1 cellular context compared by ENCODE assay signal in the genomic region with DNA sequence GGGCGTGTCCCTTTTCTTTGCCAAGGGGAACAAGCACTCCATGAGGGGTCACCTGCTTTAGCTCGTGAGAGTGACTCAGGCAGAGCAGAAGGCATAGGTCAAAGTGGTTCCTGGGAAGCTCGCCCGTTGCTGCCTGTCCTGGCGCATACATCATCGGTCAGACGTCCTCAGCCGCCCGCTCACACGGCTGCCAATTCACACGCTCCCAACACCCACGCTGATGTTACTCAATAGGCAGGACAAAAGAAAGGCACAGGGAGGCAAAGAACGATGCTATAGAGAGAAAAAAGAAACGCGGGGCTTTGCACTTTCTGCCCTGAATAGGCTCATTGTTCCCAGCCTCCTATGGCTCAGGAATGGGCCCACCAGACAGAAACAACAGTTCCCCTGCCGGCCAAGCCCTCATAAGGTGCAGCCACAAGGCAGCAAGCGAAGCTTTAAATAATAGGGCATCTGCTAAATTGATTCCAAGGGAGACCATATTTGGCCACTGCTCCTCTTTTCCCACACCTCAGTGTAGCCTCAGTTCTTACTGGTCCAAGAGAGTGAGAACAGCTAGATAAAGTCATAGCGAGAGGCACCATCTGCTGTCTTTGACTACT.
TF ChIP-seq lines count a peak whose summit lies in the region.

No MANE protein-coding gene starts in this region.

TF ChIP-seq in WTC11, 78 proteins besides CTCF, POLR2A, EP300 and RAD21:
- TF ChIP-seq, protein P1, sequence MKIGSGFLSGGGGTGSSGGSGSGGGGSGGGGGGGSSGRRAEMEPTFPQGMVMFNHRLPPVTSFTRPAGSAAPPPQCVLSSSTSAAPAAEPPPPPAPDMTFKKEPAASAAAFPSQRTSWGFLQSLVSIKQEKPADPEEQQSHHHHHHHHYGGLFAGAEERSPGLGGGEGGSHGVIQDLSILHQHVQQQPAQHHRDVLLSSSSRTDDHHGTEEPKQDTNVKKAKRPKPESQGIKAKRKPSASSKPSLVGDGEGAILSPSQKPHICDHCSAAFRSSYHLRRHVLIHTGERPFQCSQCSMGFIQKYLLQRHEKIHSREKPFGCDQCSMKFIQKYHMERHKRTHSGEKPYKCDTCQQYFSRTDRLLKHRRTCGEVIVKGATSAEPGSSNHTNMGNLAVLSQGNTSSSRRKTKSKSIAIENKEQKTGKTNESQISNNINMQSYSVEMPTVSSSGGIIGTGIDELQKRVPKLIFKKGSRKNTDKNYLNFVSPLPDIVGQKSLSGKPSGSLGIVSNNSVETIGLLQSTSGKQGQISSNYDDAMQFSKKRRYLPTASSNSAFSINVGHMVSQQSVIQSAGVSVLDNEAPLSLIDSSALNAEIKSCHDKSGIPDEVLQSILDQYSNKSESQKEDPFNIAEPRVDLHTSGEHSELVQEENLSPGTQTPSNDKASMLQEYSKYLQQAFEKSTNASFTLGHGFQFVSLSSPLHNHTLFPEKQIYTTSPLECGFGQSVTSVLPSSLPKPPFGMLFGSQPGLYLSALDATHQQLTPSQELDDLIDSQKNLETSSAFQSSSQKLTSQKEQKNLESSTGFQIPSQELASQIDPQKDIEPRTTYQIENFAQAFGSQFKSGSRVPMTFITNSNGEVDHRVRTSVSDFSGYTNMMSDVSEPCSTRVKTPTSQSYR (CRISPR knock-in tag; IDR thresholded peaks at IDR 0.05) = no peak
- TF ChIP-seq NR1H2 (CRISPR knock-in tag; IDR thresholded peaks at IDR 0.05) (no peak), RORB (CRISPR knock-in tag; IDR thresholded peaks at IDR 0.05) (no peak), KAT7 (CRISPR knock-in tag; IDR thresholded peaks at IDR 0.05; ENCODE audit: borderline replicate concordance) (no peak), TP53 (CRISPR knock-in tag; IDR thresholded peaks at IDR 0.05) (no peak), ZNF219 (CRISPR knock-in tag; IDR thresholded peaks at IDR 0.05; ENCODE audit: borderline replicate concordance) (no peak), JAZF1 (CRISPR knock-in tag; IDR thresholded peaks at IDR 0.05) (no peak), NR2C2 (CRISPR knock-in tag; IDR thresholded peaks at IDR 0.05) (no peak), TEAD4 (CRISPR knock-in tag; IDR thresholded peaks at IDR 0.05) (no peak)
- TF ChIP-seq, protein P2, sequence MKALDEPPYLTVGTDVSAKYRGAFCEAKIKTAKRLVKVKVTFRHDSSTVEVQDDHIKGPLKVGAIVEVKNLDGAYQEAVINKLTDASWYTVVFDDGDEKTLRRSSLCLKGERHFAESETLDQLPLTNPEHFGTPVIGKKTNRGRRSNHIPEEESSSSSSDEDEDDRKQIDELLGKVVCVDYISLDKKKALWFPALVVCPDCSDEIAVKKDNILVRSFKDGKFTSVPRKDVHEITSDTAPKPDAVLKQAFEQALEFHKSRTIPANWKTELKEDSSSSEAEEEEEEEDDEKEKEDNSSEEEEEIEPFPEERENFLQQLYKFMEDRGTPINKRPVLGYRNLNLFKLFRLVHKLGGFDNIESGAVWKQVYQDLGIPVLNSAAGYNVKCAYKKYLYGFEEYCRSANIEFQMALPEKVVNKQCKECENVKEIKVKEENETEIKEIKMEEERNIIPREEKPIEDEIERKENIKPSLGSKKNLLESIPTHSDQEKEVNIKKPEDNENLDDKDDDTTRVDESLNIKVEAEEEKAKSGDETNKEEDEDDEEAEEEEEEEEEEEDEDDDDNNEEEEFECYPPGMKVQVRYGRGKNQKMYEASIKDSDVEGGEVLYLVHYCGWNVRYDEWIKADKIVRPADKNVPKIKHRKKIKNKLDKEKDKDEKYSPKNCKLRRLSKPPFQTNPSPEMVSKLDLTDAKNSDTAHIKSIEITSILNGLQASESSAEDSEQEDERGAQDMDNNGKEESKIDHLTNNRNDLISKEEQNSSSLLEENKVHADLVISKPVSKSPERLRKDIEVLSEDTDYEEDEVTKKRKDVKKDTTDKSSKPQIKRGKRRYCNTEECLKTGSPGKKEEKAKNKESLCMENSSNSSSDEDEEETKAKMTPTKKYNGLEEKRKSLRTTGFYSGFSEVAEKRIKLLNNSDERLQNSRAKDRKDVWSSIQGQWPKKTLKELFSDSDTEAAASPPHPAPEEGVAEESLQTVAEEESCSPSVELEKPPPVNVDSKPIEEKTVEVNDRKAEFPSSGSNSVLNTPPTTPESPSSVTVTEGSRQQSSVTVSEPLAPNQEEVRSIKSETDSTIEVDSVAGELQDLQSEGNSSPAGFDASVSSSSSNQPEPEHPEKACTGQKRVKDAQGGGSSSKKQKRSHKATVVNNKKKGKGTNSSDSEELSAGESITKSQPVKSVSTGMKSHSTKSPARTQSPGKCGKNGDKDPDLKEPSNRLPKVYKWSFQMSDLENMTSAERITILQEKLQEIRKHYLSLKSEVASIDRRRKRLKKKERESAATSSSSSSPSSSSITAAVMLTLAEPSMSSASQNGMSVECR (CRISPR knock-in tag; IDR thresholded peaks at IDR 0.05; ENCODE audit: borderline replicate concordance) = no peak
- TF ChIP-seq, protein P3, sequence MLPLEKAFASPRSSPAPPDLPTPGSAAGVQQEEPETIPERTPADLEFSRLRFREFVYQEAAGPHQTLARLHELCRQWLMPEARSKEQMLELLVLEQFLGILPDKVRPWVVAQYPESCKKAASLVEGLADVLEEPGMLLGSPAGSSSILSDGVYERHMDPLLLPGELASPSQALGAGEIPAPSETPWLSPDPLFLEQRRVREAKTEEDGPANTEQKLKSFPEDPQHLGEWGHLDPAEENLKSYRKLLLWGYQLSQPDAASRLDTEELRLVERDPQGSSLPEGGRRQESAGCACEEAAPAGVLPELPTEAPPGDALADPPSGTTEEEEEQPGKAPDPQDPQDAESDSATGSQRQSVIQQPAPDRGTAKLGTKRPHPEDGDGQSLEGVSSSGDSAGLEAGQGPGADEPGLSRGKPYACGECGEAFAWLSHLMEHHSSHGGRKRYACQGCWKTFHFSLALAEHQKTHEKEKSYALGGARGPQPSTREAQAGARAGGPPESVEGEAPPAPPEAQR (CRISPR knock-in tag; IDR thresholded peaks at IDR 0.05) = no peak
- TF ChIP-seq, protein P4, sequence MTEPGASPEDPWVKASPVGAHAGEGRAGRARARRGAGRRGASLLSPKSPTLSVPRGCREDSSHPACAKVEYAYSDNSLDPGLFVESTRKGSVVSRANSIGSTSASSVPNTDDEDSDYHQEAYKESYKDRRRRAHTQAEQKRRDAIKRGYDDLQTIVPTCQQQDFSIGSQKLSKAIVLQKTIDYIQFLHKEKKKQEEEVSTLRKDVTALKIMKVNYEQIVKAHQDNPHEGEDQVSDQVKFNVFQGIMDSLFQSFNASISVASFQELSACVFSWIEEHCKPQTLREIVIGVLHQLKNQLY (CRISPR knock-in tag; IDR thresholded peaks at IDR 0.05) = no peak
- TF ChIP-seq, protein P5, sequence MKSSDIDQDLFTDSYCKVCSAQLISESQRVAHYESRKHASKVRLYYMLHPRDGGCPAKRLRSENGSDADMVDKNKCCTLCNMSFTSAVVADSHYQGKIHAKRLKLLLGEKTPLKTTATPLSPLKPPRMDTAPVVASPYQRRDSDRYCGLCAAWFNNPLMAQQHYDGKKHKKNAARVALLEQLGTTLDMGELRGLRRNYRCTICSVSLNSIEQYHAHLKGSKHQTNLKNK (CRISPR knock-in tag; IDR thresholded peaks at IDR 0.05) = no peak
- TF ChIP-seq, protein P6, sequence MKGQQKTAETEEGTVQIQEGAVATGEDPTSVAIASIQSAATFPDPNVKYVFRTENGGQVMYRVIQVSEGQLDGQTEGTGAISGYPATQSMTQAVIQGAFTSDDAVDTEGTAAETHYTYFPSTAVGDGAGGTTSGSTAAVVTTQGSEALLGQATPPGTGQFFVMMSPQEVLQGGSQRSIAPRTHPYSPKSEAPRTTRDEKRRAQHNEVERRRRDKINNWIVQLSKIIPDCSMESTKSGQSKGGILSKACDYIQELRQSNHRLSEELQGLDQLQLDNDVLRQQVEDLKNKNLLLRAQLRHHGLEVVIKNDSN (CRISPR knock-in tag; IDR thresholded peaks at IDR 0.05) = no peak
